In the genomic region with DNA sequence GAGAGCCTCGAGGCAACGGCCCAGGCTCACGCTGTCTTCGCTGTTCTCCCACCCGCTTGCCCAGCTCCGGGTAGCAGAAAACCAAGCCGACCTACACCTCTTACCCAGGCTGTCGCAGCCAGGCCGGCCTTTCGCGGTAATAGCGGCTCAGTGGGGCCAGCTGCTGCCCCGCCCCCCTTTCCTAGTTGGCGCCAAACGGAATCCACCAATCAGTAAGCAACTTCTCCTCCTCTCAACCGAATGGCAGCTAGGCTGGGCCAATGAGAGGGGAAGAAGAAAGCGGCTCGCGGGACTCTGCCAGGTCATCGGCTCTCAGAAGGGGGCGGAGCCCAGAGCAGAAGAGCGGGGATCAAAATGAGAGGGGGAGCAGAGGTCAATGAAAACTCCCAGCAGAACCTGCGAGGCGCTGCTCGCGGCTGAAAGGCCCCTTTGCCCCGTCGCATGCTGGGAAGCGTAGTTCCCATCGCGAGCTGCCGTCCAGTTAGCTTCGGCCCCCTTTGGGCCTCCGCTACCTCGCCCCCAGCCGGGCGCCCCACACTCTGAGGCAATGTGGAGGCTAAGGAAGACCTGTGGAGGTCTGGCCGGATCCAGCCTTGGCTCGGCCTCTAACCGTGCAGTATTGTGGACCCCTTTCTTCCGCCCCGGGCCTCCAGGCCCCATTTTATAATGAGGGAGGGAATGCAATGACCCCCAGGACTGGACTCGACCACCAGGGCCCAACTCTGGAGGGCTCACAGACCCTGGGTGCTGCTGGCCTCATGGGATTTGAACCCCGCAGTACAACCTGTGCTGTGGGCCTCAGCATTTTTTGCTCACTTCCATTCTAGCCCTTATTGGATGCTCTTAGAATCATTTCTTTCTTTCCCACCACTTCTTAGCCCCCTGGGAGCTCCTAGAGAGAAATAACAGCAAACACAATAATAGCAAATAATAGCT, we compare ENCODE assay signal across 8 cellular contexts. TPM values are rescaled to one million over a fixed set of nuclear protein-coding genes. Genes with fewer than 3 reads are reported as not detected.
DNase-seq lines count a peak whose midpoint lies in the region; ATAC-seq and TF ChIP-seq lines count a peak whose summit lies in the region.

A gene (minus strand): TSS at position 152 of the 936 bp plus-strand sequence. CDS start 470 bp downstream, outside the sequence.

- TF ChIP-seq CTCF in GM06990 (IDR thresholded peaks at IDR 0.05; ENCODE audit: insufficient read depth, low read length, poor library complexity, severe bottlenecking) = no peak

- peaks cover 4% of the 10 kb centered on the region for H3K36me3 ChIP-seq in GM06990 (ENCODE audit: control insufficient read depth, insufficient read depth, low read length)

- peak within 1 kb of the TSS; percentile 70 for H3K27ac ChIP-seq in temporal lobe (ENCODE audit: low read depth, low read length)

- peak; percentile 95 for DNase-seq in GM06990 (ENCODE audit: extremely low read depth, insufficient read length)
- peak; percentile 96 for DNase-seq in NCI-H1092 (lab: John Stamatoyannopoulos, UW)
- peak; percentile 98 for DNase-seq in globus pallidus (ENCODE audit: low spot score)
- peak; percentile 51 to 99 (median 94) for DNase-seq in nucleus accumbens (lab: John Stamatoyannopoulos, UW)

- no peaks in the 10 kb centered on the region for H3K27me3 ChIP-seq in GM06990 (replicated peaks; ENCODE audit: control insufficient read depth, insufficient read depth, low read length)

- peak within 1 kb of the TSS; percentile 65 for H3K4me3 ChIP-seq in GM06990 (replicated peaks; ENCODE audit: low read depth, low read length)

- H3K4me3 Mint-ChIP-seq in activated naive CD4-positive, alpha-beta T cell treated with anti-CD3 and anti-CD28 coated beads, Interleukin-2, amount 50 U/mL, for 24 hours = peak within 1 kb of the TSS; percentile 88

- ATAC-seq in HG02588 (IDR thresholded peaks at IDR 0.05; ENCODE audit: unreplicated experiment) (peak; percentile 91), SK-N-SH treated with all-trans-retinoic acid at 6 μM for 48 hours (peak; percentile 97)

- peaks cover 9% of the 10 kb centered on the region for H3K27me3 Mint-ChIP-seq in activated naive CD4-positive, alpha-beta T cell treated with anti-CD3 and anti-CD28 coated beads, Interleukin-2, amount 50 U/mL, for 24 hours

- peaks cover 11% of the 10 kb centered on the region for H3K4me1 Mint-ChIP-seq in activated naive CD4-positive, alpha-beta T cell treated with anti-CD3 and anti-CD28 coated beads, Interleukin-2, amount 50 U/mL, for 24 hours

- H3K36me3 Mint-ChIP-seq in activated naive CD4-positive, alpha-beta T cell treated with anti-CD3 and anti-CD28 coated beads, Interleukin-2, amount 50 U/mL, for 24 hours = peaks cover 8% of the 10 kb centered on the region

- no peaks in the 10 kb centered on the region for H3K9me3 Mint-ChIP-seq in activated naive CD4-positive, alpha-beta T cell treated with anti-CD3 and anti-CD28 coated beads, Interleukin-2, amount 50 U/mL, for 24 hours

- H3K27ac Mint-ChIP-seq in activated naive CD4-positive, alpha-beta T cell treated with anti-CD3 and anti-CD28 coated beads, Interleukin-2, amount 50 U/mL, for 24 hours = peak within 1 kb of the TSS; percentile 80

TF ChIP-seq in SK-N-SH treated with all-trans-retinoic acid at 6 μM for 48 hours, 23 proteins besides CTCF, POLR2A, EP300 and RAD21:
- TF ChIP-seq ZNF565 (CRISPR knock-in tag; conservative IDR thresholded peaks at IDR 0.05; ENCODE audit: low read depth) (no peak), ZFP30 (CRISPR knock-in tag; IDR thresholded peaks at IDR 0.05) (no peak), TOX (CRISPR knock-in tag; IDR thresholded peaks at IDR 0.05; ENCODE audit: borderline replicate concordance) (no peak), PPARA (CRISPR knock-in tag; IDR thresholded peaks at IDR 0.05; ENCODE audit: borderline replicate concordance) (no peak), ZFP3 (CRISPR knock-in tag; IDR thresholded peaks at IDR 0.05) (no peak), GLIS3 (CRISPR knock-in tag; IDR thresholded peaks at IDR 0.05) (no peak), CSDC2 (CRISPR knock-in tag; IDR thresholded peaks at IDR 0.05) (no peak), ZNF70 (CRISPR knock-in tag; IDR thresholded peaks at IDR 0.05) (no peak), TCF4 (CRISPR knock-in tag; IDR thresholded peaks at IDR 0.05; ENCODE audit: borderline replicate concordance) (no peak), SNAI2 (CRISPR knock-in tag; IDR thresholded peaks at IDR 0.05) (no peak)
- TF ChIP-seq, protein P1, sequence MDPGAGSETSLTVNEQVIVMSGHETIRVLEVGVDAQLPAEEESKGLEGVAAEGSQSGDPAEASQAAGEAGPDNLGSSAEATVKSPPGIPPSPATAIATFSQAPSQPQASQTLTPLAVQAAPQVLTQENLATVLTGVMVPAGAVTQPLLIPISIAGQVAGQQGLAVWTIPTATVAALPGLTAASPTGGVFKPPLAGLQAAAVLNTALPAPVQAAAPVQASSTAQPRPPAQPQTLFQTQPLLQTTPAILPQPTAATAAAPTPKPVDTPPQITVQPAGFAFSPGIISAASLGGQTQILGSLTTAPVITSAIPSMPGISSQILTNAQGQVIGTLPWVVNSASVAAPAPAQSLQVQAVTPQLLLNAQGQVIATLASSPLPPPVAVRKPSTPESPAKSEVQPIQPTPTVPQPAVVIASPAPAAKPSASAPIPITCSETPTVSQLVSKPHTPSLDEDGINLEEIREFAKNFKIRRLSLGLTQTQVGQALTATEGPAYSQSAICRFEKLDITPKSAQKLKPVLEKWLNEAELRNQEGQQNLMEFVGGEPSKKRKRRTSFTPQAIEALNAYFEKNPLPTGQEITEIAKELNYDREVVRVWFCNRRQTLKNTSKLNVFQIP (CRISPR knock-in tag; IDR thresholded peaks at IDR 0.05; ENCODE audit: borderline replicate concordance, low read depth) = no peak
- TF ChIP-seq, protein P2, sequence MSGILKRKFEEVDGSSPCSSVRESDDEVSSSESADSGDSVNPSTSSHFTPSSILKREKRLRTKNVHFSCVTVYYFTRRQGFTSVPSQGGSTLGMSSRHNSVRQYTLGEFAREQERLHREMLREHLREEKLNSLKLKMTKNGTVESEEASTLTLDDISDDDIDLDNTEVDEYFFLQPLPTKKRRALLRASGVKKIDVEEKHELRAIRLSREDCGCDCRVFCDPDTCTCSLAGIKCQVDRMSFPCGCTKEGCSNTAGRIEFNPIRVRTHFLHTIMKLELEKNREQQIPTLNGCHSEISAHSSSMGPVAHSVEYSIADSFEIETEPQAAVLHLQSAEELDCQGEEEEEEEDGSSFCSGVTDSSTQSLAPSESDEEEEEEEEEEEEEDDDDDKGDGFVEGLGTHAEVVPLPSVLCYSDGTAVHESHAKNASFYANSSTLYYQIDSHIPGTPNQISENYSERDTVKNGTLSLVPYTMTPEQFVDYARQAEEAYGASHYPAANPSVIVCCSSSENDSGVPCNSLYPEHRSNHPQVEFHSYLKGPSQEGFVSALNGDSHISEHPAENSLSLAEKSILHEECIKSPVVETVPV (CRISPR knock-in tag; IDR thresholded peaks at IDR 0.05) = no peak

RNA-seq across cellular contexts. Expression of the gene that starts here (rescaled TPM):
- 3.0 TPM for total RNA-seq in temporal lobe

Comparison
In these comparisons a context has a peak if more than half of its experiments do, and no peak if none do; other contexts are left out.
1. Peak in every context shown above with its lines: DNase-seq, ATAC-seq, H3K4me3 ChIP-seq and H3K27ac ChIP-seq.